In the genomic region with DNA sequence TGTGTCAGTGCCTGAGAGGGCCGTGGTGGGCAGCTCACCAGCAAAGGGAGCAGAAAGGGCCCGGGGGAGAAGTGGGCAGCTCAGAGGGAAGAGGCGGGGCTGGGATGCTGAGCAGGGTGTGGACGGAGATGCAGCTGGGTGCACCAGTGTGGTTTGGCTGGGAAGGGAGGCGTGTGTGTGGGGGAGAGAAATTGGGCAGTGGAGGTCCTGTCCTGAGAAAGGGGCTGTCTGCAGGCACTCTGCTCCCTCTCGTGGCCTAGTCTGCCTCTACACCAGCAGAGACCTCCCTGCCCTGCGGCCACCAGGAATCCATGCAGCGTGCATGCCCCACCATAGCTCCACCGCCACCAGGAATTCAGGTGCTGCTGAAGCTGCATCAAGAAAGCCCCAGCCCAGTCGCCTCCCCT, we compare ENCODE assay signal across 10 cellular contexts. TPM values are rescaled to one million over a fixed set of nuclear protein-coding genes. Genes with fewer than 3 reads are reported as not detected.
DNase-seq lines count a peak whose midpoint lies in the region; ATAC-seq, FAIRE-seq and TF ChIP-seq lines count a peak whose summit lies in the region.
"Had no signal": no experiment of that assay in that cellular context is flagged by ENCODE, and none has a peak within 500 bp of the region (broad histone marks: within the 10 kb centered on the region; RNA-seq: fewer than 3 reads in every experiment).

No MANE protein-coding gene starts in this region.

- TF ChIP-seq RAD21 in A549 (conservative IDR thresholded peaks at IDR 0.05 in 1 of 2, IDR thresholded peaks at IDR 0.05 in 1 of 2) = peak; percentile 15 to 50; a peak in 2 of 5 replicates

- no peak for TF ChIP-seq EP300 in A549 (IDR thresholded peaks at IDR 0.05)

- H3K9me1 ChIP-seq in endothelial cell of umbilical vein (replicated peaks; ENCODE audit: control insufficient read depth, extremely low read depth, insufficient read depth, low read length) = no peaks in the 10 kb centered on the region

- BruUV-seq in endothelial cell of umbilical vein (replicated peaks; lab: Mats Ljungman, UMichigan) = no TSS peak

- dilution Hi-C loops in endothelial cell of umbilical vein (cut with MboI; ENCODE audit: extremely low pct_ligation_motif_present, low sequenced_read_pairs) = no loop called here

- intact Hi-C loops in endothelial cell of umbilical vein (cut with micrococcal nuclease) = no loop called here
- intact Hi-C loops in kidney (cut with DNase I) = no loop called here

- H3K4me2 ChIP-seq in A549 (no peak overlapping the region), endothelial cell of umbilical vein (ENCODE audit: insufficient read depth, low read length) (no peak overlapping the region)

- H3K79me2 ChIP-seq in endothelial cell of umbilical vein (ENCODE audit: control insufficient read depth, insufficient read depth, low read length) = no peaks in the 10 kb centered on the region

- peaks cover 8% of the 10 kb centered on the region for H3K4me1 ChIP-seq in A549
- peaks cover 9% of the 10 kb centered on the region for H3K4me1 ChIP-seq in endothelial cell of umbilical vein (ENCODE audit: control insufficient read depth, extremely low read depth, insufficient read depth, low read length)
- H3K4me1 ChIP-seq in kidney (ENCODE audit: control insufficient read depth in 1 of 2, insufficient read depth in 1 of 2, low read depth in 1 of 2, low read length in 2 of 2) = peaks cover 0 to 10% of the 10 kb centered on the region in 2 donors
- H3K4me1 ChIP-seq in small intestine (ENCODE audit: control insufficient read depth in 2 of 2, insufficient read depth in 1 of 2, low read depth in 1 of 2, low read length in 1 of 2) = no peaks in the 10 kb centered on the region

- H3K27ac ChIP-seq in A549 = no peak overlapping the region
- H3K27ac ChIP-seq in endothelial cell of umbilical vein (ENCODE audit: insufficient read depth, low read depth, low read length) = no peak overlapping the region
- no peak overlapping the region for H3K27ac ChIP-seq in kidney (ENCODE audit: low read depth in 2 of 2, low read length in 2 of 2)
- no peak overlapping the region for H3K27ac ChIP-seq in small intestine (ENCODE audit: low read depth in 1 of 2, low read length in 1 of 2)

- 55% methylated on average over 10 of the region's 10 CpGs for WGBS in A549 (ENCODE audit: missing lambda C conversion rate)
- 48 to 61% (median 51%) methylated on average over 9 to 10 of the region's 10 CpGs for WGBS in small intestine, 3 donors

- POLR2A ChIA-PET in A549 (lab: Yijun Ruan, JAX) = no interaction called here
- POLR2A ChIA-PET in endothelial cell of umbilical vein (lab: Charles Lee) = no interaction called here

- H3K9ac ChIP-seq in endothelial cell of umbilical vein (replicated peaks; ENCODE audit: extremely low read depth, insufficient read depth, low read length) (no peak overlapping the region), kidney (ENCODE audit: low read length in 2 of 2) (no peak overlapping the region)

- H3K36me3 ChIP-seq in GM06990 (ENCODE audit: control insufficient read depth, insufficient read depth, low read length) (no peaks in the 10 kb centered on the region), endothelial cell of umbilical vein (ENCODE audit: control insufficient read depth in 2 of 2, extremely low read depth in 1 of 2, insufficient read depth in 2 of 2, low read length in 2 of 2) (no peaks in the 10 kb centered on the region), kidney (ENCODE audit: control insufficient read depth in 1 of 2, insufficient read depth in 2 of 2, low read length in 2 of 2) (no peaks in the 10 kb centered on the region), small intestine (ENCODE audit: control insufficient read depth in 2 of 2, insufficient read depth in 2 of 2, low read length in 2 of 2) (no peaks in the 10 kb centered on the region)

- no peak for FAIRE-seq in A549 (lab: Jason Lieb, UNC)
- FAIRE-seq in endothelial cell of umbilical vein (lab: Jason Lieb, UNC) = no peak
- FAIRE-seq in kidney (lab: Jason Lieb, UNC) = no peak
- no peak for FAIRE-seq in small intestine (lab: Jason Lieb, UNC)

- H3K9me3 ChIP-seq in A549 = no peaks in the 10 kb centered on the region
- no peaks in the 10 kb centered on the region for H3K9me3 ChIP-seq in endothelial cell of umbilical vein (replicated peaks; ENCODE audit: control insufficient read depth, insufficient read depth, low read length)
- no peaks in the 10 kb centered on the region for H3K9me3 ChIP-seq in kidney (ENCODE audit: control insufficient read depth in 1 of 2, low read length in 2 of 2)
- H3K9me3 ChIP-seq in small intestine (ENCODE audit: control insufficient read depth, low read depth) = no peaks in the 10 kb centered on the region

- ATAC-seq in A549 (peak; percentile 47 to 76; a peak in 5 of 6 replicates), GM19397 (IDR thresholded peaks at IDR 0.05; ENCODE audit: unreplicated experiment) (no peak)

- TF ChIP-seq POLR2A in A549 (IDR thresholded peaks at IDR 0.05; ENCODE audit: low read length) (no peak), NB4 (IDR thresholded peaks at IDR 0.05; ENCODE audit: extremely low read depth, insufficient read length) (no peak), endothelial cell of umbilical vein (IDR thresholded peaks at IDR 0.05; ENCODE audit: low read depth, low read length) (no peak)

- H3K4me3 ChIP-seq in A549 = no peak overlapping the region
- no peak overlapping the region for H3K4me3 ChIP-seq in GM06990 (replicated peaks; ENCODE audit: low read depth, low read length)
- no peak overlapping the region for H3K4me3 ChIP-seq in NB4 (ENCODE audit: low read depth, low read length)
- H3K4me3 ChIP-seq in endothelial cell of umbilical vein (replicated peaks in 1 of 3; ENCODE audit: insufficient read depth in 1 of 3, low read depth in 1 of 3, low read length in 3 of 3) = no peak overlapping the region
- H3K4me3 ChIP-seq in kidney (ENCODE audit: low read length in 2 of 2) = no peak overlapping the region
- H3K4me3 ChIP-seq in small intestine (ENCODE audit: low read depth in 1 of 2, low read length in 2 of 2) = no peak overlapping the region

- TF ChIP-seq CTCF in A549 (IDR thresholded peaks at IDR 0.05) = peak; percentile 32
- peak; percentile 68 for TF ChIP-seq CTCF in GM06990 (IDR thresholded peaks at IDR 0.05; ENCODE audit: insufficient read depth, low read length, poor library complexity, severe bottlenecking)
- peak; percentile 60 for TF ChIP-seq CTCF in NB4 (IDR thresholded peaks at IDR 0.05; ENCODE audit: low read depth, low read length)
- TF ChIP-seq CTCF in endothelial cell of umbilical vein (IDR thresholded peaks at IDR 0.05; ENCODE audit: extremely low read depth in 1 of 2, insufficient read depth in 1 of 2, low read depth in 1 of 2, low read length in 2 of 2) = peak; percentile 24 to 55
- TF ChIP-seq CTCF in kidney (IDR thresholded peaks at IDR 0.05; ENCODE audit: borderline replicate concordance, extremely low read depth, insufficient read depth) = no peak

- CTCF ChIA-PET in A549 (lab: Yijun Ruan, JAX) (interaction anchor here (0.7 to 4.1 kb wide), 15 partner anchors 11 to 723 kb away, joined by 3 to 25 read pairs (median 5); no protein-coding TSS in a partner anchor), endothelial cell of umbilical vein (lab: Charles Lee) (interaction anchor here (0.7 to 1.9 kb wide), 4 partner anchors 12 to 162 kb away, joined by 3 to 15 read pairs (median 6); no protein-coding TSS in a partner anchor)

- H4K20me1 ChIP-seq in endothelial cell of umbilical vein (replicated peaks; ENCODE audit: control insufficient read depth, extremely low read depth, insufficient read depth, low read length) = no peaks in the 10 kb centered on the region

- no peaks in the 10 kb centered on the region; the same call in 1 of the 2 replicates for H3K27me3 ChIP-seq in GM06990 (replicated peaks; ENCODE audit: control insufficient read depth, insufficient read depth, low read length)
- H3K27me3 ChIP-seq in endothelial cell of umbilical vein (ENCODE audit: control insufficient read depth in 2 of 2, insufficient read depth in 2 of 2, low read length in 2 of 2) = no peaks in the 10 kb centered on the region
- peaks cover 0 to 7% of the 10 kb centered on the region in 2 donors for H3K27me3 ChIP-seq in small intestine (ENCODE audit: control insufficient read depth in 2 of 2, insufficient read depth in 2 of 2, low read length in 2 of 2)

- no peak overlapping the region for H2AFZ ChIP-seq in endothelial cell of umbilical vein (ENCODE audit: low read depth, low read length)

- peak; percentile 51 to 72 for DNase-seq in A549 (ENCODE audit: low read depth in 1 of 2, low spot score in 1 of 2)
- DNase-seq in GM06990 (ENCODE audit: extremely low read depth, insufficient read length) = no peak
- peak; percentile 81 for DNase-seq in NB4 (ENCODE audit: low read depth)
- DNase-seq in endothelial cell of umbilical vein (ENCODE audit: low read depth, low spot score) = no peak
- DNase-seq in kidney = no peak
- DNase-seq in small intestine = no peak
- DNase-seq in DMS153 treated with DMSO at 0.1 percent for 48 hours (lab: John Stamatoyannopoulos, UW; ENCODE audit: unreplicated experiment) = no peak
- DNase-seq: hippocampal formation, KG1 had no signal

RNA-seq across cellular contexts. Expression of gene TMEM121, which starts 6.4 kb away (rescaled TPM):
- polyA plus RNA-seq in A549 (2011; rRNA removed) (2.3 and 2.4 TPM in 2 replicates), A549 (2017; fragmentation: RNase III; extraction: RNeasy Plus Mini Kit Qiagen cat#74134 plus additional on column Dnase treatment) (4.3 to 5.7 TPM (median 5.6 TPM) in 3 replicates), endothelial cell of umbilical vein (7.7 and 13.1 TPM in 2 replicates), kidney (ENCODE audit: insufficient read depth, low read depth, low replicate concordance) (4.1 TPM), small intestine (1 to 10 TPM in 1 of 3 donors, not detected in 2; 2.0 TPM)
- polyA plus RNA-seq in A549 (2012; cell fraction: cytosol; rRNA removed) = 9.5 and 17.3 TPM in 2 replicates
- 10.8 and 20.0 TPM in 2 replicates for polyA plus RNA-seq in A549 (2012; cell fraction: nucleus; rRNA removed)
- polyA minus RNA-seq in A549 (2011; rRNA and poly(A)+ RNA removed) = 0.74 and 1.4 TPM in 2 replicates
- total RNA-seq in endothelial cell of umbilical vein (4.8 and 5.3 TPM in 2 replicates), kidney (3.1 TPM)
- polyA plus RNA-seq in endothelial cell of umbilical vein (2011; cell fraction: cytosol; rRNA removed) = 1.8 and 4.0 TPM in 2 replicates
- 1.8 and 2.2 TPM in 2 replicates for polyA plus RNA-seq in endothelial cell of umbilical vein (2011; cell fraction: nucleus; rRNA removed)
- 1.5 and 3.9 TPM in 2 replicates for polyA plus RNA-seq in endothelial cell of umbilical vein (2012)
- 2.0 and 3.7 TPM in 2 replicates for polyA minus RNA-seq in endothelial cell of umbilical vein
- polyA minus RNA-seq in endothelial cell of umbilical vein (2011; cell fraction: cytosol; rRNA and poly(A)+ RNA removed) = 2.4 TPM
- 0.38 and 2.1 TPM in 2 replicates for polyA minus RNA-seq in endothelial cell of umbilical vein (2011; cell fraction: nucleus; rRNA and poly(A)+ RNA removed)

RNA-seq across cellular contexts. Expression of gene TEDC1, which starts 41.7 kb away (rescaled TPM):
- 12.7 and 13.4 TPM in 2 replicates for polyA plus RNA-seq in A549 (2011; rRNA removed)
- 58.9 and 70.0 TPM in 2 replicates for polyA plus RNA-seq in A549 (2012; cell fraction: cytosol; rRNA removed)
- polyA plus RNA-seq in A549 (2012; cell fraction: nucleus; rRNA removed) = 139 and 189 TPM in 2 replicates
- polyA plus RNA-seq in A549 (2017; fragmentation: RNase III; extraction: RNeasy Plus Mini Kit Qiagen cat#74134 plus additional on column Dnase treatment) = 35.1 to 39.6 TPM (median 37.5 TPM) in 3 replicates
- polyA minus RNA-seq in A549 (2011; rRNA and poly(A)+ RNA removed) = 5.5 and 9.7 TPM in 2 replicates
- total RNA-seq in endothelial cell of umbilical vein = 25.3 and 29.9 TPM in 2 replicates
- 16.5 and 16.8 TPM in 2 replicates for polyA plus RNA-seq in endothelial cell of umbilical vein
- polyA plus RNA-seq in endothelial cell of umbilical vein (2011; cell fraction: cytosol; rRNA removed) = 10.1 and 15.0 TPM in 2 replicates
- 16.3 and 20.8 TPM in 2 replicates for polyA plus RNA-seq in endothelial cell of umbilical vein (2011; cell fraction: nucleus; rRNA removed)
- polyA plus RNA-seq in endothelial cell of umbilical vein (2012) = 6.7 and 9.0 TPM in 2 replicates
- 3.8 and 6.5 TPM in 2 replicates for polyA minus RNA-seq in endothelial cell of umbilical vein
- polyA minus RNA-seq in endothelial cell of umbilical vein (2011; cell fraction: cytosol; rRNA and poly(A)+ RNA removed) = 26.7 TPM
- 6.3 and 10.4 TPM in 2 replicates for polyA minus RNA-seq in endothelial cell of umbilical vein (2011; cell fraction: nucleus; rRNA and poly(A)+ RNA removed)
- total RNA-seq in kidney = 13.2 TPM
- polyA plus RNA-seq in kidney (ENCODE audit: insufficient read depth, low read depth, low replicate concordance) = 6.9 TPM
- 10 to 100 TPM; 23.8 to 28.0 (median 23.9) TPM for polyA plus RNA-seq in small intestine

RNA-seq across cellular contexts. Expression of gene CRIP1, which starts 46.1 kb away (rescaled TPM):
- polyA plus RNA-seq in A549 (2011; rRNA removed) = 196 and 280 TPM in 2 replicates
- polyA plus RNA-seq in A549 (2012; cell fraction: cytosol; rRNA removed) = 1,772 and 1,826 TPM in 2 replicates
- polyA plus RNA-seq in A549 (2012; cell fraction: nucleus; rRNA removed) = 674 and 890 TPM in 2 replicates
- 837 to 1,023 TPM (median 999 TPM) in 3 replicates for polyA plus RNA-seq in A549 (2017; fragmentation: RNase III; extraction: RNeasy Plus Mini Kit Qiagen cat#74134 plus additional on column Dnase treatment)
- polyA minus RNA-seq in A549 (2011; rRNA and poly(A)+ RNA removed) = 60.5 and 132 TPM in 2 replicates
- 4.8 and 8.1 TPM in 2 replicates for total RNA-seq in endothelial cell of umbilical vein
- 3.0 and 3.1 TPM in 2 replicates for polyA plus RNA-seq in endothelial cell of umbilical vein
- polyA plus RNA-seq in endothelial cell of umbilical vein (2011; cell fraction: cytosol; rRNA removed) = 2.9 and 3.9 TPM in 2 replicates
- polyA plus RNA-seq in endothelial cell of umbilical vein (2011; cell fraction: nucleus; rRNA removed) = 3.3 and 3.7 TPM in 2 replicates
- 2.8 and 4.2 TPM in 2 replicates for polyA plus RNA-seq in endothelial cell of umbilical vein (2012)
- polyA minus RNA-seq in endothelial cell of umbilical vein = 0.91 TPM in 1 of 2 replicates, not detected in the other
- 143 TPM for polyA minus RNA-seq in endothelial cell of umbilical vein (2011; cell fraction: cytosol; rRNA and poly(A)+ RNA removed)
- 3.5 and 5.3 TPM in 2 replicates for polyA minus RNA-seq in endothelial cell of umbilical vein (2011; cell fraction: nucleus; rRNA and poly(A)+ RNA removed)
- total RNA-seq in kidney = 381 TPM
- polyA plus RNA-seq in kidney (ENCODE audit: insufficient read depth, low read depth, low replicate concordance) = 272 TPM
- 1,000 to 10,000 TPM in 1 of 3 donors, 100 to 1,000 TPM in 2; 150 to 3,839 (median 623) TPM for polyA plus RNA-seq in small intestine

RNA-seq across cellular contexts. Expression of gene CRIP2, which starts 58.1 kb away (rescaled TPM):
- 36.2 and 41.0 TPM in 2 replicates for polyA plus RNA-seq in A549 (2011; rRNA removed)
- 192 and 210 TPM in 2 replicates for polyA plus RNA-seq in A549 (2012; cell fraction: cytosol; rRNA removed)
- polyA plus RNA-seq in A549 (2012; cell fraction: nucleus; rRNA removed) = 220 and 295 TPM in 2 replicates
- 55.6 to 68.4 TPM (median 67.3 TPM) in 3 replicates for polyA plus RNA-seq in A549 (2017; fragmentation: RNase III; extraction: RNeasy Plus Mini Kit Qiagen cat#74134 plus additional on column Dnase treatment)
- polyA minus RNA-seq in A549 (2011; rRNA and poly(A)+ RNA removed) = 8.9 and 14.4 TPM in 2 replicates
- total RNA-seq in endothelial cell of umbilical vein = 322 and 361 TPM in 2 replicates
- 954 and 1,384 TPM in 2 replicates for polyA plus RNA-seq in endothelial cell of umbilical vein
- polyA plus RNA-seq in endothelial cell of umbilical vein (2011; cell fraction: cytosol; rRNA removed) = 542 and 715 TPM in 2 replicates
- 348 and 443 TPM in 2 replicates for polyA plus RNA-seq in endothelial cell of umbilical vein (2011; cell fraction: nucleus; rRNA removed)
- 232 and 368 TPM in 2 replicates for polyA plus RNA-seq in endothelial cell of umbilical vein (2012)
- polyA minus RNA-seq in endothelial cell of umbilical vein = 127 and 173 TPM in 2 replicates
- 41.4 TPM for polyA minus RNA-seq in endothelial cell of umbilical vein (2011; cell fraction: cytosol; rRNA and poly(A)+ RNA removed)
- polyA minus RNA-seq in endothelial cell of umbilical vein (2011; cell fraction: nucleus; rRNA and poly(A)+ RNA removed) = 40.5 and 94.7 TPM in 2 replicates
- total RNA-seq in kidney = 357 TPM
- 338 TPM for polyA plus RNA-seq in kidney (ENCODE audit: insufficient read depth, low read depth, low replicate concordance)
- polyA plus RNA-seq in small intestine = 100 to 1,000 TPM in 1 of 3 donors, 10 to 100 TPM in 1, 1 to 10 TPM in 1; 8.9 to 137 (median 45.1) TPM

Comparison
In these comparisons a context has a peak if more than half of its experiments do, and no peak if none do; other contexts are left out.
1. DNase-seq: peak in A549 (2 of 2) and NB4 (single experiment); none in GM06990 (single experiment), endothelial cell of umbilical vein (single experiment), kidney (single experiment), small intestine (single experiment) and DMS153 treated with DMSO at 0.1 percent for 48 hours (single experiment).
2. RNA of gene CRIP1, which starts 46.1 kb away (polyA plus RNA-seq): 196 to 1,826 TPM in A549, 150 to 3,839 TPM in small intestine and 272 TPM in kidney (single experiment); 2.8 to 4.2 TPM in endothelial cell of umbilical vein; every median in the first group is over 10 times any median in the second.